ENCODE assay signal across 10 cellular contexts in the genomic region with DNA sequence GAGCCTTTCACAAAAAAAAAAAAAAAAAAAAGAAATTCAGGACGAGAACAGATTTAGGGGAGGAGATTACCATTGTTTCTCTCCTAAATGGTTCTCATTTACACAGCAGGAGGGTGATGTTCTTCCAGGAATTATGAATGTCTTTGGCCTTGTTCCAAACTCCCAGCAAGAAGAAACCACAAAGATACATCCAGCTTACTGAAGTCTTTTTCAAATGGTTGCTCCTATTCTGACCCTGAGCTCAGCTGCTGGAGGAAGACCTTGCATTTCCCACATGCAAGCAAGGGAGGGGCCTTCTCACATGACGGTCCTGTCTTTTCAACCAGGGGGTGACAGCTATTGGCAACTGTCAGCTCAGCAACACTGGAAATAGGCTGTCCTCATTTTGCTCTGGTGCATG.
DNase-seq lines count a peak whose midpoint lies in the region; ATAC-seq and TF ChIP-seq lines count a peak whose summit lies in the region.
"Had no signal": no experiment of that assay in that cellular context is flagged by ENCODE, and none has a peak within 500 bp of the region (broad histone marks: within the 10 kb centered on the region; RNA-seq: fewer than 3 reads in every experiment).

No MANE protein-coding gene starts in this region.

- no peak overlapping the region for H3K27ac ChIP-seq in smooth muscle cell (ENCODE audit: low read depth)
- H3K27ac ChIP-seq: esophagus squamous epithelium had no signal

- H3K36me3 ChIP-seq in smooth muscle cell (ENCODE audit: low read depth) = no peaks in the 10 kb centered on the region
- H3K36me3 ChIP-seq: esophagus squamous epithelium had no signal

- peaks cover 9% of the 10 kb centered on the region for H3K4me1 ChIP-seq in smooth muscle cell (ENCODE audit: low read depth)

- ATAC-seq in GM18861 (IDR thresholded peaks at IDR 0.05; ENCODE audit: unreplicated experiment) (no peak), GM19397 (IDR thresholded peaks at IDR 0.05; ENCODE audit: unreplicated experiment) (no peak)

- TF ChIP-seq CTCF in fibroblast of mammary gland (conservative IDR thresholded peaks at IDR 0.05; ENCODE audit: control insufficient read depth, insufficient read depth, low read depth, low read length) (no peak), smooth muscle cell (IDR thresholded peaks at IDR 0.05; ENCODE audit: borderline replicate concordance, insufficient read depth, poor library complexity, severe bottlenecking) (no peak)

- no peaks in the 10 kb centered on the region for H4K20me1 ChIP-seq in smooth muscle cell (ENCODE audit: low read depth)

- DNase-seq in NCI-H345 treated with DMSO at 0.1 percent for 48 hours (lab: John Stamatoyannopoulos, UW; ENCODE audit: unreplicated experiment) (peak; percentile 65), fibroblast of mammary gland (ENCODE audit: low read depth) (peak; percentile 67), smooth muscle cell (lab: John Stamatoyannopoulos, UW; ENCODE audit: unreplicated experiment) (no peak), amniotic stem cell (lab: John Stamatoyannopoulos, UW) (no peak)
- DNase-seq: esophagus squamous epithelium, HFFc6, SW 1271 had no signal

- WGBS in smooth muscle cell (ENCODE audit: low lambda C conversion rate) = 25% methylated on average over 2 of the region's 2 CpGs

- H3F3A ChIP-seq in smooth muscle cell (ENCODE audit: low read depth) = no peaks in the 10 kb centered on the region

- H3K79me2 ChIP-seq in smooth muscle cell (ENCODE audit: low read depth) = no peaks in the 10 kb centered on the region

- peak; percentile 56; the same call in 1 of the 2 replicates for TF ChIP-seq EP300 in Ishikawa (IDR thresholded peaks at IDR 0.05; ENCODE audit: borderline replicate concordance)

- H3K27me3 ChIP-seq in smooth muscle cell (ENCODE audit: low read depth) = no peaks in the 10 kb centered on the region
- H3K27me3 ChIP-seq: esophagus squamous epithelium had no signal

- no peak overlapping the region for H3K4me3 ChIP-seq in fibroblast of mammary gland (ENCODE audit: control insufficient read depth, low read depth, low read length)
- no peak overlapping the region for H3K4me3 ChIP-seq in smooth muscle cell
- H3K4me3 ChIP-seq: esophagus squamous epithelium had no signal

- H3K9me3 ChIP-seq in smooth muscle cell (replicated peaks; ENCODE audit: low read depth) = no peaks in the 10 kb centered on the region
- H3K9me3 ChIP-seq: esophagus squamous epithelium had no signal

- peak overlapping the region; percentile 31 for H3K4me2 ChIP-seq in smooth muscle cell

- H2AFZ ChIP-seq in smooth muscle cell (ENCODE audit: low read depth) = no peak overlapping the region

- no peak overlapping the region for H3K9ac ChIP-seq in smooth muscle cell (ENCODE audit: low read depth)

- TF ChIP-seq RAD21 in Ishikawa (IDR thresholded peaks at IDR 0.05; ENCODE audit: low read depth) = peak; percentile 15; the same call in 1 of the 2 replicates

TF ChIP-seq in Ishikawa, 13 proteins besides CTCF, POLR2A, EP300 and RAD21:
- TF ChIP-seq FOXM1 (IDR thresholded peaks at IDR 0.05; ENCODE audit: borderline replicate concordance, low read depth) (no peak), TEAD4 (IDR thresholded peaks at IDR 0.05) (peak; percentile 75), CEBPB (IDR thresholded peaks at IDR 0.05) (0 out of 2 replicates have a peak, but pooled peaks have one; percentile 44), NFIC (IDR thresholded peaks at IDR 0.05) (peak; percentile 97), REST (IDR thresholded peaks at IDR 0.05; ENCODE audit: low read depth) (no peak), TCF12 (IDR thresholded peaks at IDR 0.05; ENCODE audit: low read depth) (peak; percentile 62; the same call in 1 of the 2 replicates)
- TF ChIP-seq, protein P1, sequence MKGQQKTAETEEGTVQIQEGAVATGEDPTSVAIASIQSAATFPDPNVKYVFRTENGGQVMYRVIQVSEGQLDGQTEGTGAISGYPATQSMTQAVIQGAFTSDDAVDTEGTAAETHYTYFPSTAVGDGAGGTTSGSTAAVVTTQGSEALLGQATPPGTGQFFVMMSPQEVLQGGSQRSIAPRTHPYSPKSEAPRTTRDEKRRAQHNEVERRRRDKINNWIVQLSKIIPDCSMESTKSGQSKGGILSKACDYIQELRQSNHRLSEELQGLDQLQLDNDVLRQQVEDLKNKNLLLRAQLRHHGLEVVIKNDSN (IDR thresholded peaks at IDR 0.05) = 0 out of 2 replicates have a peak, but pooled peaks have one; percentile 10

Comparison
In these comparisons a context has a peak if more than half of its experiments do, and no peak if none do; other contexts are left out.
1. DNase-seq: peak in NCI-H345 treated with DMSO at 0.1 percent for 48 hours (single experiment) and fibroblast of mammary gland (single experiment); none in smooth muscle cell (single experiment) and amniotic stem cell (single experiment).